In the genomic region with DNA sequence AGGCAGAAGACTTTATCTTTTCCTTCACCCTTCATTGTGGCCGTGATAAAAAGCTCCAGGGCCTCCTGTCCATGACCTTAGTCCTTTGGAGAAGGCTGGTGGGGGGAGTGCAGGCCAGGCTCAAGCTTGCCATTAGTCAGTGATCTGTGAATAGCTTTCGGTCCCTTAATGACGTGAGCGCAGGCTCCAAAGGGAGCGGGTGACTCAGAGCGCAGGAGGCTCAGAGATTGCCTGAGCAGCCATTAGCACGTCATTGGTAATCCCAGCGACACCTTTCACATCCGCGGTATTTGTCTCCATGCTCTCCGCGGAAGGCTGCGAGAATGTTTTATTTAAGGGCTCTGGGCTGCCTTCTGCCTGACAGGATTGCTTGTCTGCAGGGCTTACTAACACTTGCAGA, we compare ENCODE assay signal across 9 cellular contexts.
A peak's percentile ranks its signal among the peaks of the same experiment; 100 is the strongest.
DNase-seq lines count a peak whose midpoint lies in the region; ATAC-seq and TF ChIP-seq lines count a peak whose summit lies in the region.
"Had no signal": no experiment of that assay in that cellular context is flagged by ENCODE, and none has a peak within 500 bp of the region (broad histone marks: within the 10 kb centered on the region; RNA-seq: fewer than 3 reads in every experiment).

No MANE protein-coding gene starts in this region.

- H3K9me2 ChIP-seq in HCT116 (ENCODE audit: insufficient read depth) = no peaks in the 10 kb centered on the region

- POLR2A ChIA-PET in HCT116 (lab: Charles Lee) = no interaction called here

- H3K27me3 Mint-ChIP-seq in activated CD4-positive, alpha-beta T cell treated with anti-CD3 and anti-CD28 coated beads, Interleukin-2, amount 10 ng/mL, durations not matched to agents 24 days and 14 days = no peaks in the 10 kb centered on the region

- H3K4me2 ChIP-seq in HCT116 (ENCODE audit: low read length) = peak overlapping the region; percentile 47

- no peak for TF ChIP-seq RAD21 in HCT116 (IDR thresholded peaks at IDR 0.05; ENCODE audit: low read depth)

- no peaks in the 10 kb centered on the region for H3K4me1 Mint-ChIP-seq in activated CD4-positive, alpha-beta T cell treated with anti-CD3 and anti-CD28 coated beads, Interleukin-2, amount 10 ng/mL, durations not matched to agents 24 days and 14 days
- H3K4me1 Mint-ChIP-seq: memory B cell had no signal

- no peak overlapping the region for H3K27ac ChIP-seq in HCT116 (ENCODE audit: low read depth, low read length)
- peak overlapping the region; percentile 65 for H3K27ac ChIP-seq in left ventricle myocardium inferior (replicated peaks)

- TF ChIP-seq CTCF in HCT116 (IDR thresholded peaks at IDR 0.05 in 2 of 3, conservative IDR thresholded peaks at IDR 0.05 in 1 of 3; ENCODE audit: borderline replicate concordance in 1 of 3, insufficient read depth in 1 of 3, low read depth in 2 of 3, low read length in 2 of 3) (no peak), left ventricle myocardium inferior (IDR thresholded peaks at IDR 0.05; ENCODE audit: borderline replicate concordance) (no peak)

- no peaks in the 10 kb centered on the region for H3K27me3 ChIP-seq in HCT116 (ENCODE audit: insufficient read depth, low read length)
- no peaks in the 10 kb centered on the region for H3K27me3 ChIP-seq in left ventricle myocardium inferior (ENCODE audit: low read depth)

- DNase-seq in HCT116 (ENCODE audit: low read depth, low spot score) (peak; percentile 52), amygdala (lab: John Stamatoyannopoulos, UW) (peak in 31 of 56 donors; percentile 2 to 63 (median 25)), left ventricle myocardium inferior (peak; percentile 78), pulmonary artery endothelial cell (ENCODE audit: low read depth, low spot score) (peak; percentile 63), NCI-H2081 (lab: John Stamatoyannopoulos, UW) (no peak)
- DNase-seq in activated CD4-positive, alpha-beta T cell treated with anti-CD3 and anti-CD28 coated beads, Interleukin-2, amount 10 ng/mL, durations not matched to agents 24 days and 14 days = no peak

- ATAC-seq in HCT116 (peak; percentile 95), GM18867 (IDR thresholded peaks at IDR 0.05; ENCODE audit: unreplicated experiment) (no peak), GM18505 (IDR thresholded peaks at IDR 0.05; ENCODE audit: unreplicated experiment) (no peak)

- no peak overlapping the region for H3K27ac Mint-ChIP-seq in activated CD4-positive, alpha-beta T cell treated with anti-CD3 and anti-CD28 coated beads, Interleukin-2, amount 10 ng/mL, durations not matched to agents 24 days and 14 days
- H3K27ac Mint-ChIP-seq: memory B cell had no signal

- peak overlapping the region; percentile 7; the same call in 1 of the 2 replicates for H3K9ac ChIP-seq in HCT116 (ENCODE audit: low read length)

- H4K20me1 ChIP-seq in HCT116 (ENCODE audit: insufficient read depth) = no peaks in the 10 kb centered on the region

- H3K79me2 ChIP-seq in HCT116 (ENCODE audit: insufficient read depth, low read length) = no peaks in the 10 kb centered on the region

- BruUV-seq in HCT116 (replicated peaks; lab: Mats Ljungman, UMichigan) = no TSS peak

- H3K36me3 ChIP-seq in HCT116 (ENCODE audit: control insufficient read depth in 1 of 2, insufficient read depth in 2 of 2, low read length in 2 of 2) (no peaks in the 10 kb centered on the region), left ventricle myocardium inferior (no peaks in the 10 kb centered on the region)

- H3K9me3 ChIP-seq in HCT116 (ENCODE audit: control insufficient read depth in 1 of 2, insufficient read depth in 1 of 2, low read depth in 1 of 2, low read length in 2 of 2) (no peaks in the 10 kb centered on the region), left ventricle myocardium inferior (replicated peaks) (no peaks in the 10 kb centered on the region)

- TF ChIP-seq POLR2A in HCT116 (IDR thresholded peaks at IDR 0.05; ENCODE audit: borderline replicate concordance, extremely low read depth, insufficient read depth, insufficient read length) (no peak), GM18505 (IDR thresholded peaks at IDR 0.05; ENCODE audit: borderline replicate concordance, extremely low read depth, insufficient read depth, insufficient read length) (no peak)

- intact Hi-C loops in HCT116 (cut with micrococcal nuclease) (no loop called here), left ventricle myocardium inferior (cut with micrococcal nuclease) (no loop called here)
- intact Hi-C loops in activated CD4-positive, alpha-beta T cell treated with anti-CD3 and anti-CD28 coated beads, Interleukin-2, amount 10 ng/mL, durations not matched to agents 24 days and 14 days (cut with micrococcal nuclease) = no loop called here

- no peak overlapping the region for H3K4me3 Mint-ChIP-seq in activated CD4-positive, alpha-beta T cell treated with anti-CD3 and anti-CD28 coated beads, Interleukin-2, amount 10 ng/mL, durations not matched to agents 24 days and 14 days
- H3K4me3 Mint-ChIP-seq: memory B cell had no signal

- H3K4me1 ChIP-seq in HCT116 (ENCODE audit: control insufficient read depth in 1 of 2, insufficient read depth in 2 of 2, low read length in 2 of 2) = peaks cover 0 to 12% of the 10 kb centered on the region in 2 experiments; a peak in 1 of 4 replicates
- peaks cover 16% of the 10 kb centered on the region for H3K4me1 ChIP-seq in left ventricle myocardium inferior

- CTCF ChIA-PET in HCT116 (lab: Charles Lee) = interaction anchor here (1.1 kb wide), 1 partner anchor 37 kb away, joined by 3 read pairs; no protein-coding TSS in a partner anchor

- no peak overlapping the region for H2AFZ ChIP-seq in HCT116 (ENCODE audit: low read depth, low read length, poor library complexity, severe bottlenecking)

- peak overlapping the region in 1 of 2 experiments; percentile 2; a peak in 1 of 4 replicates for H3K4me3 ChIP-seq in HCT116 (replicated peaks in 1 of 2; ENCODE audit: low read depth in 1 of 2, low read length in 2 of 2)
- H3K4me3 ChIP-seq in left ventricle myocardium inferior = peak overlapping the region; percentile 49

- RAD21 ChIA-PET in HCT116 (lab: Charles Lee; ENCODE audit: low non-redundant PET in 1 of 2, low total read pairs in 2 of 2, uncharacterized antibody in 2 of 2, unreplicated experiment in 2 of 2) = no interaction called here

- no peaks in the 10 kb centered on the region for H3K9me3 Mint-ChIP-seq in activated CD4-positive, alpha-beta T cell treated with anti-CD3 and anti-CD28 coated beads, Interleukin-2, amount 10 ng/mL, durations not matched to agents 24 days and 14 days

- no peaks in the 10 kb centered on the region for H3K36me3 Mint-ChIP-seq in activated CD4-positive, alpha-beta T cell treated with anti-CD3 and anti-CD28 coated beads, Interleukin-2, amount 10 ng/mL, durations not matched to agents 24 days and 14 days (ENCODE audit: low read depth)
- H3K36me3 Mint-ChIP-seq: memory B cell had no signal

TF ChIP-seq in HCT116, 20 proteins besides CTCF, POLR2A, EP300 and RAD21:
- TF ChIP-seq JUND (IDR thresholded peaks at IDR 0.05) = peak; percentile 18; the same call in 1 of the 2 replicates
- TF ChIP-seq, protein P1, sequence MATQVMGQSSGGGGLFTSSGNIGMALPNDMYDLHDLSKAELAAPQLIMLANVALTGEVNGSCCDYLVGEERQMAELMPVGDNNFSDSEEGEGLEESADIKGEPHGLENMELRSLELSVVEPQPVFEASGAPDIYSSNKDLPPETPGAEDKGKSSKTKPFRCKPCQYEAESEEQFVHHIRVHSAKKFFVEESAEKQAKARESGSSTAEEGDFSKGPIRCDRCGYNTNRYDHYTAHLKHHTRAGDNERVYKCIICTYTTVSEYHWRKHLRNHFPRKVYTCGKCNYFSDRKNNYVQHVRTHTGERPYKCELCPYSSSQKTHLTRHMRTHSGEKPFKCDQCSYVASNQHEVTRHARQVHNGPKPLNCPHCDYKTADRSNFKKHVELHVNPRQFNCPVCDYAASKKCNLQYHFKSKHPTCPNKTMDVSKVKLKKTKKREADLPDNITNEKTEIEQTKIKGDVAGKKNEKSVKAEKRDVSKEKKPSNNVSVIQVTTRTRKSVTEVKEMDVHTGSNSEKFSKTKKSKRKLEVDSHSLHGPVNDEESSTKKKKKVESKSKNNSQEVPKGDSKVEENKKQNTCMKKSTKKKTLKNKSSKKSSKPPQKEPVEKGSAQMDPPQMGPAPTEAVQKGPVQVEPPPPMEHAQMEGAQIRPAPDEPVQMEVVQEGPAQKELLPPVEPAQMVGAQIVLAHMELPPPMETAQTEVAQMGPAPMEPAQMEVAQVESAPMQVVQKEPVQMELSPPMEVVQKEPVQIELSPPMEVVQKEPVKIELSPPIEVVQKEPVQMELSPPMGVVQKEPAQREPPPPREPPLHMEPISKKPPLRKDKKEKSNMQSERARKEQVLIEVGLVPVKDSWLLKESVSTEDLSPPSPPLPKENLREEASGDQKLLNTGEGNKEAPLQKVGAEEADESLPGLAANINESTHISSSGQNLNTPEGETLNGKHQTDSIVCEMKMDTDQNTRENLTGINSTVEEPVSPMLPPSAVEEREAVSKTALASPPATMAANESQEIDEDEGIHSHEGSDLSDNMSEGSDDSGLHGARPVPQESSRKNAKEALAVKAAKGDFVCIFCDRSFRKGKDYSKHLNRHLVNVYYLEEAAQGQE (IDR thresholded peaks at IDR 0.05; ENCODE audit: low read depth) = no peak
- TF ChIP-seq TCF7L2 (IDR thresholded peaks at IDR 0.05; ENCODE audit: borderline replicate concordance, extremely low read depth, insufficient read depth, insufficient read length) = peak; percentile 86
TF ChIP-seq in HCT116: peak in this region for 2.

Comparison
In these comparisons a context has a peak if more than half of its experiments do, and no peak if none do; other contexts are left out.
1. DNase-seq: peak in HCT116 (single experiment), amygdala (31 of 56), left ventricle myocardium inferior (single experiment) and pulmonary artery endothelial cell (single experiment); none in NCI-H2081 (0 of 2) and activated CD4-positive, alpha-beta T cell treated with anti-CD3 and anti-CD28 coated beads, Interleukin-2, amount 10 ng/mL, durations not matched to agents 24 days and 14 days (single experiment).